Comparison of ENCODE assay signal across 21 cellular contexts in the genomic region with DNA sequence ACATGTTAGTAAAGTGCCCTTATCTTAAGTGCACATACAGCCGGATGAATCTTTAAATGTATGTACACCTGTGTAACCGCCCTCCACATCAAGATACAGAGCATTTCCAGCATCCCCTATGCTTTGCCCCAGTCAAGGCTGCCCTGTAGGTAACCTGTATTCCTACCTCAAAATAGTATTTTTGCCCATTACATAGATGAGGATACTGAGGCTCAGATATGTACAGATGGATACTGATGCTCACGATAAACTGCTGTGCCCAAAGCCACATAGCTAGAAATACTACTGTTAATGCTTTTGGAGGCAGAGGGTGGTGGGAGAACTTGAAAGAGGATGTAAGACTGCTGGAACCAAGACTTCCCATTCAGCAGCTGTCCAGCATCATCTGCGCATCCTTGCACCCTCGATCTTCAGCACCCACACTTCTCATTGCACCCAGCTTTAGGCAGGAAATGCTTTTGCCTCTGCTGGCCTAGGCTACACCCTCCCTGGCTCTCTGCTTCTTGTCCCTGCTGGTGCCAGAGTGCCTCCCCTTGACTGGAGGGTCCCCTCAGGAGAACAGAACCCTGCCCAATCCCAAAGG.
"Had no signal": no experiment of that assay in that cellular context is flagged by ENCODE, and none has a peak within 500 bp of the region (broad histone marks: within the 10 kb centered on the region; RNA-seq: fewer than 3 reads in every experiment).

No MANE protein-coding gene starts in this region.

- H3K27me3 ChIP-seq: adrenal gland, esophagus muscularis mucosa, gastrocnemius medialis, heart left ventricle, pancreas, thyroid gland had no signal

- H3K36me3 ChIP-seq: adrenal gland, esophagus muscularis mucosa, gastrocnemius medialis, heart left ventricle, pancreas, thyroid gland had no signal

- H3K27ac ChIP-seq: adrenal gland, esophagus muscularis mucosa, heart left ventricle, pancreas, thyroid gland, VCaP had no signal

- H3K27ac Mint-ChIP-seq: activated CD8-positive, alpha-beta T cell treated with anti-CD3 and anti-CD28 coated beads, Interleukin-2, amount 10 ng/mL, durations not matched to agents 7 days and 5 days; activated naive CD8-positive, alpha-beta T cell; stimulated activated naive CD8-positive, alpha-beta T cell treated with anti-CD3 and anti-CD28 coated beads, Interleukin-15, Interleukin-2, amounts not matched to agents 100 ng/mL and 50 ng/mL, for 24 hours; T-helper 17 cell had no signal

- H3K36me3 Mint-ChIP-seq: activated naive CD8-positive, alpha-beta T cell; natural killer cell treated with Interleukin-12 subunit alpha and Interleukin-12 subunit beta and Interleukin-15 and Interleukin-18, amount 100 ng/mL, for 72 hours had no signal

- H3K27me3 Mint-ChIP-seq: activated naive CD8-positive, alpha-beta T cell; central memory CD8-positive, alpha-beta T cell; stimulated activated naive CD8-positive, alpha-beta T cell treated with anti-CD3 and anti-CD28 coated beads, Interleukin-15, Interleukin-2, amounts not matched to agents 100 ng/mL and 50 ng/mL, for 24 hours; T-helper 17 cell had no signal

- H3K9me3 ChIP-seq: adrenal gland, esophagus muscularis mucosa, gastrocnemius medialis, heart left ventricle, pancreas, psoas muscle, thyroid gland had no signal

- H3K4me3 Mint-ChIP-seq: activated CD8-positive, alpha-beta T cell treated with anti-CD3 and anti-CD28 coated beads, Interleukin-2, amount 10 ng/mL, durations not matched to agents 7 days and 5 days; activated naive CD8-positive, alpha-beta T cell; central memory CD8-positive, alpha-beta T cell; natural killer cell treated with Interleukin-12 subunit alpha and Interleukin-12 subunit beta and Interleukin-15 and Interleukin-18, amount 100 ng/mL, for 72 hours; stimulated activated naive CD8-positive, alpha-beta T cell treated with anti-CD3 and anti-CD28 coated beads, Interleukin-15, Interleukin-2, amounts not matched to agents 100 ng/mL and 50 ng/mL, for 24 hours had no signal

- ATAC-seq: activated CD4-positive, CD25-positive, alpha-beta regulatory T cell treated with anti-CD3 and anti-CD28 coated beads, Interleukin-2, amount 50 U/mL, for 24 hours; activated CD8-positive, alpha-beta T cell treated with anti-CD3 and anti-CD28 coated beads, Interleukin-2, amount 10 ng/mL, durations not matched to agents 7 days and 5 days; gastrocnemius medialis; heart left ventricle; left ventricle myocardium superior; natural killer cell treated with Interleukin-12 subunit alpha and Interleukin-12 subunit beta and Interleukin-15 and Interleukin-18, amount 100 ng/mL, for 72 hours; psoas muscle; right cardiac atrium; T-helper 17 cell had no signal

- H3K9me3 Mint-ChIP-seq: central memory CD8-positive, alpha-beta T cell; natural killer cell treated with Interleukin-12 subunit alpha and Interleukin-12 subunit beta and Interleukin-15 and Interleukin-18, amount 100 ng/mL, for 72 hours; stimulated activated naive CD8-positive, alpha-beta T cell treated with anti-CD3 and anti-CD28 coated beads, Interleukin-15, Interleukin-2, amounts not matched to agents 100 ng/mL and 50 ng/mL, for 24 hours had no signal

- DNase-seq: activated CD4-positive, alpha-beta T cell treated with anti-CD3 and anti-CD28 coated beads, Interleukin-2, amount 50 U/mL, for 1 hour; activated CD8-positive, alpha-beta T cell treated with anti-CD3 and anti-CD28 coated beads, Interleukin-2, amount 10 ng/mL, durations not matched to agents 7 days and 5 days; adrenal gland; effector memory CD4-positive, alpha-beta T cell; gastrocnemius medialis; heart left ventricle; left ventricle myocardium superior; pancreas; stimulated activated CD4-positive, alpha-beta T cell treated with anti-CD3 and anti-CD28 coated beads, Interleukin-12 subunit alpha, Interleukin-12 subunit beta, amount 100 ng/mL, for 4 hours; substantia nigra; T-helper 17 cell; thyroid gland had no signal

- H3K4me3 ChIP-seq: adrenal gland, esophagus muscularis mucosa, gastrocnemius medialis, heart left ventricle, pancreas, psoas muscle, thyroid gland had no signal
